In the genomic region with DNA sequence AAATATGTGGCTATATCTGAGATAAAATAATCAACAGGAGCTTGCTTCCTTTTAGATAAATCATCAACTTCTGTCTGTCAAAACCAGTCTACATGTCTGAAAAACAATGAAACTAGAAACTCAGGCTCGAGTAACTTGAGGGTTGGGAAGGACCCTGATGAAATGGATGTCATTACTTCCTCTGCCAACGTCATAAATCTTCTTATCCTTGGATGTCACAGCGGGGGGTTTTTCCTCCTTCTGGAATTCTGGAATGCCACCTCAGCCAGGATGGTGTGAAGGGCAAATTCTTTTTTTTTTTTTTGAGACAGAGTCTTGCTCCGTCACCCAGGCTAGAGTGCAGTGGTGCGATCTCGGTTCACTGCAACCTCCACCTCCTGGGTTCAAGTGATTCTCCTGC, we compare ENCODE assay signal across 17 cellular contexts.
"Had no signal": no experiment of that assay in that cellular context is flagged by ENCODE, and none has a peak within 500 bp of the region (broad histone marks: within the 10 kb centered on the region; RNA-seq: fewer than 3 reads in every experiment).

No MANE protein-coding gene starts in this region.

- H3K4me3 ChIP-seq: dorsolateral prefrontal cortex, esophagus muscularis mucosa, left ventricle myocardium inferior, right atrium auricular region, tibial nerve had no signal

- H3K4me1 ChIP-seq: parathyroid adenoma had no signal

- H3K27me3 ChIP-seq: dorsolateral prefrontal cortex, esophagus muscularis mucosa, right atrium auricular region, tibial nerve had no signal

- H2AFZ ChIP-seq: parathyroid adenoma had no signal

- H3K9me3 ChIP-seq: esophagus muscularis mucosa, left ventricle myocardium inferior, right atrium auricular region, tibial nerve had no signal

- H3K27ac ChIP-seq: dorsolateral prefrontal cortex, esophagus muscularis mucosa, left ventricle myocardium inferior, parathyroid adenoma, right atrium auricular region, tibial nerve had no signal

- ATAC-seq: activated CD4-positive, alpha-beta T cell treated with anti-CD3 and anti-CD28 coated beads for 36 hours; activated T-cell treated with anti-CD3 and anti-CD28 coated beads, Interleukin-2, amount 50 U/mL, for 72 hours; stimulated activated memory B cell treated with anti-CD40 and anti-IgM and Interleukin-4, amounts not matched to agents 10 μg/mL and 1 μg/mL and 100 μg/mL, for 72 hours had no signal

- H3K36me3 ChIP-seq: esophagus muscularis mucosa, left ventricle myocardium inferior, right atrium auricular region, tibial nerve had no signal

- H3K9ac ChIP-seq: parathyroid adenoma had no signal

- FAIRE-seq: bronchial epithelial cell, endometrium had no signal

- DNase-seq: activated CD4-positive, alpha-beta memory T cell treated with anti-CD3 and anti-CD28 coated beads, Interleukin-2, amount 10 ng/mL, durations not matched to agents 7 days and 5 days; activated CD4-positive, alpha-beta T cell treated with anti-CD3 and anti-CD28 coated beads for 36 hours; activated naive CD8-positive, alpha-beta T cell treated with anti-CD3 and anti-CD28 coated beads, Interleukin-2, amount 10 ng/mL, durations not matched to agents 7 days and 5 days; activated T-cell treated with anti-CD3 and anti-CD28 coated beads, Interleukin-2, amount 50 U/mL, for 72 hours; anterior cingulate cortex; dorsolateral prefrontal cortex; head of caudate nucleus; left ventricle myocardium inferior; stimulated activated CD4-positive, alpha-beta T cell treated with anti-CD3 and anti-CD28 coated beads, Interleukin-1b, Interleukin-23, amount 100 ng/mL, for 48 hours; T-helper 9 cell had no signal
